30 cellular contexts compared by ENCODE assay signal in the genomic region with DNA sequence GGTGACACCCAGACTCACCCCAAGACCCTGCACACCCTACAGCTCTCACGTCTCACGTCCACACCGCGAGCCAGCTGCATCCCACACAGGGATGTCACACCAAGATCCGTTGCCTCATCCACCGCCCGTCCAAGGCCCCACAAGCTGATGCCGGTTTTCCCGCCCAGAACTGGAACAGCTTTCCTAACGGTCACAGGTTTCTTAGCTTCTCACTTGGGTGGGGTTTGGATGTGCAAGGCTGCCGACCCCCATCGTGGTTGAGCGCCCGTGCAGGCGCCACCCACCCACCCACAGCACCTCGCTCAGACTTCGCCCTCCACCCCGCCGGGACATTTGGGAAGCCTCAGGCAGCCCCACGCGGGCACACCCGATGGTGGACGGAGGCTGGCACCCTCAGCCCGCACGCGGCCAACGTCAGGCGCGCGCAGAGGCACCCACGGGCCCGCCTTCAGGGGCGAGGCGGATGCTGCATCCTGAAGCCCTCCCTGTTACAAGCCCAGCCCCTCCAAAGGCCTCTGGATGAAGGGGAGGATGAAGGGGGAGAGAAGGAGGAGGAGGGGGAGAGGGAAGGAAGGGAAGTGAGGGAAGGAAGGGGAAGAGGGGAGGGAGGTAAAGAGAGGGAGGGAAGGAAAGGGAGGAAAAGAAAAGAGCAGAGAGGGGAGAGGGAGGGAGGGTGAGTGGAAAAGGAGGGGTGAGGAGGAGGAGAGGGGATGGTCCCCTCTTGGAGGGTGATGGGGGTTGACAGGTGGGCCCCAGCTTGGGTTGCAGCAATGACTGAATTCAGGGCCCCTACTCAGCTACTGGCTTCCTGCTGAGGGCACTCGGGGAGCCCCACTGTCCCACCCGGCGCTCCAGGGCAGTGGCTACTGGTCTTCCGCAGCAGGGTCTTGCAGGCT. TPM values are rescaled to one million over a fixed set of nuclear protein-coding genes. Genes with fewer than 3 reads are reported as not detected.
DNase-seq lines count a peak whose midpoint lies in the region; ATAC-seq and TF ChIP-seq lines count a peak whose summit lies in the region.
"Had no signal": no experiment of that assay in that cellular context is flagged by ENCODE, and none has a peak within 500 bp of the region (broad histone marks: within the 10 kb centered on the region; RNA-seq: fewer than 3 reads in every experiment).

No MANE protein-coding gene starts in this region.

- DNase-seq in DMS 273 (lab: John Stamatoyannopoulos, UW; ENCODE audit: unreplicated experiment) (peak; percentile 51), DMS 273 treated with DMSO at 0.1 percent for 48 hours (lab: John Stamatoyannopoulos, UW) (no peak), H9 (no peak), Panc1 (ENCODE audit: low read depth, low spot score) (no peak), coronary artery (ENCODE audit: low spot score) (no peak), nephron progenitor cell (no peak)
- no peak for DNase-seq in activated CD4-positive, alpha-beta T cell treated with anti-CD3 and anti-CD28 coated beads, Interleukin-2, amount 50 U/mL, for 4 hours
- DNase-seq: activated CD4-positive, alpha-beta memory T cell treated with anti-CD3 and anti-CD28 coated beads, Interleukin-2, amount 10 ng/mL, durations not matched to agents 7 days and 5 days; activated T-cell treated with anti-CD3 and anti-CD28 coated beads for 4 hours; aorta; Calu3; CD4-positive, CD25-positive, alpha-beta regulatory T cell; hypothalamus; left colon; NCI-H82; small intestine; stimulated activated naive CD4-positive, alpha-beta T cell treated with Interleukin-2 at 50 U/mL for 16 hours; T-helper 1 cell; testis had no signal

- peaks cover 0 to 7% (median 0%) of the 10 kb centered on the region in 3 experiments; a peak in 3 of 7 replicates for H3K36me3 Mint-ChIP-seq in H9 (ENCODE audit: insufficient read depth in 1 of 3, low read depth in 3 of 3)
- H3K36me3 Mint-ChIP-seq in nephron progenitor cell (ENCODE audit: low read depth), result peaks cover 9% of the 10 kb centered on the region
- H3K36me3 Mint-ChIP-seq: CD4-positive, CD25-positive, alpha-beta regulatory T cell had no signal

- H3K9me3 Mint-ChIP-seq in H9 (peaks cover 13 to 28% of the 10 kb centered on the region in 2 experiments), nephron progenitor cell (peaks cover 27% of the 10 kb centered on the region)

- no peak overlapping the region for H3T11ph ChIP-seq in H9 (ENCODE audit: low read length)

- H3K4me1 ChIP-seq in H9 (ENCODE audit: insufficient read depth, low read length) (0 out of 2 replicates have a peak, but pooled peaks cover 4% of the 10 kb centered on the region), Panc1 (ENCODE audit: control insufficient read depth, insufficient read depth, low read length) (peaks cover 18% of the 10 kb centered on the region)
- H3K4me1 ChIP-seq: parathyroid adenoma, testis had no signal

- no peak overlapping the region for H3K23ac ChIP-seq in H9 (ENCODE audit: insufficient read length, low read depth, low read length)

- no peaks in the 10 kb centered on the region for H3K9me2 ChIP-seq in neural cell (ENCODE audit: insufficient read depth, low read length)

- H3K27ac ChIP-seq in H9 (ENCODE audit: insufficient read length, low read depth, low read length), result no peak overlapping the region
- peak overlapping the region; percentile 69; the same call in 1 of the 2 replicates for H3K27ac ChIP-seq in Panc1 (ENCODE audit: low read length)
- no peak overlapping the region for H3K27ac ChIP-seq in neural cell (ENCODE audit: low read length)
- no peak overlapping the region for H3K27ac ChIP-seq in coronary artery
- H3K27ac ChIP-seq: 22Rv1, HL-60, parathyroid adenoma, testis had no signal

- POLR2A ChIA-PET in Panc1 (lab: Charles Lee), result interaction anchor here (0.6 kb wide), 1 partner anchor 65 kb away, joined by 5 read pairs; no protein-coding TSS in a partner anchor

- no peaks in the 10 kb centered on the region for H3K79me1 ChIP-seq in H9 (ENCODE audit: insufficient read depth, low read depth, low read length, poor library complexity, severe bottlenecking)

- H2BK12ac ChIP-seq in H9 (ENCODE audit: insufficient read length, low read depth, low read length), result no peak overlapping the region

- no peak overlapping the region for H4K91ac ChIP-seq in H9 (ENCODE audit: insufficient read length, low read depth, low read length)

- peak overlapping the region in 1 of 2 experiments; percentile 53; a peak in 1 of 5 replicates for H3K4me3 Mint-ChIP-seq in H9
- H3K4me3 Mint-ChIP-seq in nephron progenitor cell, result no peak overlapping the region
- H3K4me3 Mint-ChIP-seq: activated CD4-positive, alpha-beta memory T cell treated with anti-CD3 and anti-CD28 coated beads, Interleukin-2, amount 10 ng/mL, durations not matched to agents 7 days and 5 days; activated naive CD8-positive, alpha-beta T cell; memory B cell; neural crest cell had no signal

- H3K9ac ChIP-seq in H9 (ENCODE audit: extremely low read depth, insufficient read length, low read length) (no peak overlapping the region), neural cell (ENCODE audit: low read length) (no peak overlapping the region)
- H3K9ac ChIP-seq: parathyroid adenoma had no signal

- no peak overlapping the region for H3K14ac ChIP-seq in H9 (ENCODE audit: insufficient read depth, low read length)

- H2BK20ac ChIP-seq in H9 (ENCODE audit: low read depth, low read length, poor library complexity, severe bottlenecking), result no peak overlapping the region

- no peaks in the 10 kb centered on the region for H3K23me2 ChIP-seq in H9 (ENCODE audit: insufficient read length, low read depth, low read length, poor library complexity, severe bottlenecking)

- H3K4me1 Mint-ChIP-seq in H9 (peaks cover 0 to 40% of the 10 kb centered on the region in 2 experiments; a peak in 3 of 4 replicates), nephron progenitor cell (no peaks in the 10 kb centered on the region)
- H3K4me1 Mint-ChIP-seq: activated CD4-positive, alpha-beta memory T cell treated with anti-CD3 and anti-CD28 coated beads, Interleukin-2, amount 10 ng/mL, durations not matched to agents 7 days and 5 days; neural crest cell had no signal

- no peak overlapping the region for H4K5ac ChIP-seq in H9 (ENCODE audit: insufficient read length, low read depth, low read length)

- H3K27ac Mint-ChIP-seq in H9 (no peak overlapping the region), nephron progenitor cell (no peak overlapping the region)
- H3K27ac Mint-ChIP-seq: activated CD4-positive, alpha-beta memory T cell treated with anti-CD3 and anti-CD28 coated beads, Interleukin-2, amount 10 ng/mL, durations not matched to agents 7 days and 5 days; activated naive CD8-positive, alpha-beta T cell; memory B cell had no signal

- H4K8ac ChIP-seq in H9 (replicated peaks; ENCODE audit: insufficient read length, low read depth, low read length), result no peak overlapping the region

- ATAC-seq in Panc1, result peak; percentile 10; the same call in 1 of the 2 replicates
- ATAC-seq: left colon had no signal

- intact Hi-C loops in Panc1 (cut with micrococcal nuclease; ENCODE audit: unreplicated experiment), result no loop called here

- no peak overlapping the region for H3K4me2 ChIP-seq in H9 (ENCODE audit: insufficient read depth, insufficient read length, low read length)
- H3K4me2 ChIP-seq in neural cell (ENCODE audit: low read length), result no peak overlapping the region

- H3K56ac ChIP-seq in H9 (ENCODE audit: insufficient read length, low read depth, low read length), result no peak overlapping the region

- TF ChIP-seq RAD21 in neural cell (conservative IDR thresholded peaks at IDR 0.05), result no peak

- CTCF ChIA-PET in Panc1 (lab: Charles Lee), result no interaction called here

- peaks cover 7% of the 10 kb centered on the region for H3K9me3 ChIP-seq in H9 (ENCODE audit: control insufficient read depth, low read depth, low read length)
- H3K9me3 ChIP-seq in Panc1 (ENCODE audit: control insufficient read depth, insufficient read depth, low read depth, low read length), result no peaks in the 10 kb centered on the region
- peaks cover 6% of the 10 kb centered on the region for H3K9me3 ChIP-seq in neural cell (ENCODE audit: low read length)
- H3K9me3 ChIP-seq: testis had no signal

- no TSS peak for BruUV-seq in Panc1 (replicated peaks; lab: Mats Ljungman, UMichigan)

- no peak overlapping the region for H2AK5ac ChIP-seq in H9 (ENCODE audit: insufficient read length, low read length)

- no CpG with 5 or more reads among the region's 38 CpGs for WGBS in H9 (ENCODE audit: extremely low coverage, insufficient read length, low lambda C conversion rate)

- no peak for TF ChIP-seq EP300 in neural cell (conservative IDR thresholded peaks at IDR 0.05; ENCODE audit: poor library complexity, severe bottlenecking)

- H4K20me1 ChIP-seq in H9 (ENCODE audit: control insufficient read depth, insufficient read depth, insufficient read length), result peaks cover 4% of the 10 kb centered on the region
- H4K20me1 ChIP-seq in neural cell (ENCODE audit: insufficient read depth), result no peaks in the 10 kb centered on the region

- in situ Hi-C loops in Panc1 (cut with HindIII; ENCODE audit: low pct_unique_long_range_greater_than_20kb, low sequenced_read_pairs), result no loop called here

- no peak overlapping the region for H2BK120ac ChIP-seq in H9 (ENCODE audit: low read depth, low read length, poor library complexity, severe bottlenecking)

- peaks cover 99% of the 10 kb centered on the region for H3K27me3 Mint-ChIP-seq in H9 (ENCODE audit: low read depth)
- peaks cover 100% of the 10 kb centered on the region for H3K27me3 Mint-ChIP-seq in nephron progenitor cell (ENCODE audit: low read depth, poor library complexity)

- no peak overlapping the region for H3K4me3 ChIP-seq in Panc1 (ENCODE audit: low read depth in 2 of 2, low read length in 2 of 2)
- peak overlapping the region; percentile 10 for H3K4me3 ChIP-seq in neural cell (ENCODE audit: low read length)
- H3K4me3 ChIP-seq in coronary artery, result no peak overlapping the region
- H3K4me3 ChIP-seq: testis had no signal

- TF ChIP-seq CTCF in H9 (conservative IDR thresholded peaks at IDR 0.05), result no peak
- TF ChIP-seq CTCF in Panc1 (IDR thresholded peaks at IDR 0.05), result no peak
- TF ChIP-seq CTCF in neural cell (IDR thresholded peaks at IDR 0.05; ENCODE audit: poor library complexity, severe bottlenecking), result no peak
- TF ChIP-seq CTCF in coronary artery (IDR thresholded peaks at IDR 0.05), result no peak
- TF ChIP-seq CTCF in nephron progenitor cell (IDR thresholded peaks at IDR 0.05), result no peak

- no peaks in the 10 kb centered on the region for H3F3A ChIP-seq in neural cell (ENCODE audit: insufficient read depth, low read length, poor library complexity, severe bottlenecking)

- H2BK5ac ChIP-seq in H9 (ENCODE audit: insufficient read length, low read length), result no peak overlapping the region

- H3K79me2 ChIP-seq in H9 (ENCODE audit: insufficient read depth, low read length), result no peaks in the 10 kb centered on the region
- H3K79me2 ChIP-seq in neural cell (replicated peaks; ENCODE audit: insufficient read depth, low read length), result no peaks in the 10 kb centered on the region
- H3K79me2 ChIP-seq: parathyroid adenoma had no signal

- H3K36me3 ChIP-seq in Panc1 (ENCODE audit: control insufficient read depth, insufficient read depth, low read length) (no peaks in the 10 kb centered on the region), neural cell (ENCODE audit: insufficient read depth, low read length) (no peaks in the 10 kb centered on the region)

- H2AFZ ChIP-seq in H9 (ENCODE audit: low read length), result no peak overlapping the region
- no peak overlapping the region for H2AFZ ChIP-seq in neural cell (ENCODE audit: low read depth, low read length)
- H2AFZ ChIP-seq: parathyroid adenoma had no signal

- H3K4ac ChIP-seq in H9 (ENCODE audit: low read depth, low read length), result no peak overlapping the region

- no peak overlapping the region for H2BK15ac ChIP-seq in H9 (ENCODE audit: low read depth, low read length)

- H3K18ac ChIP-seq in H9 (ENCODE audit: insufficient read length, low read depth, low read length), result peak overlapping the region; percentile 66

- H3K27me3 ChIP-seq in H9 (ENCODE audit: insufficient read depth, low read length) (peaks cover 68% of the 10 kb centered on the region), Panc1 (ENCODE audit: control insufficient read depth, insufficient read depth, low read length) (no peaks in the 10 kb centered on the region), neural cell (ENCODE audit: insufficient read depth, low read depth, low read length) (peaks cover 100% of the 10 kb centered on the region)
- H3K27me3 ChIP-seq: testis had no signal

RNA-seq across cellular contexts. Expression of gene ONECUT3, which starts 12.8 kb away (rescaled TPM):
- 0.04 and 0.07 TPM in 2 replicates for total RNA-seq in H9 (2021)
- 16.5 TPM for total RNA-seq in Panc1 (2021; ENCODE audit: unreplicated experiment)
- 22.2 TPM for polyA plus RNA-seq in Panc1 (2012; ENCODE audit: insufficient read length)
- 0.45 and 1.6 TPM in 2 replicates for polyA plus RNA-seq in neural cell
- polyA minus RNA-seq in neural cell, result 1.2 TPM in 2 replicates
- total RNA-seq: activated CD4-positive, alpha-beta memory T cell treated with anti-CD3 and anti-CD28 coated beads, Interleukin-2, amount 10 ng/mL, durations not matched to agents 7 days and 5 days; aorta; CD4-positive, CD25-positive, alpha-beta regulatory T cell; epithelial cell of proximal tubule; left colon; NCI-H460; SK-MEL-5; ureter had no signal
- polyA plus RNA-seq: CD4-positive, CD25-positive, alpha-beta regulatory T cell had no signal

RNA-seq across cellular contexts. Expression of gene ATP8B3, which starts 45.9 kb away (rescaled TPM):
- 8.7 and 9.6 TPM in 2 replicates for total RNA-seq in H9 (2021)
- total RNA-seq in Panc1 (2021; ENCODE audit: unreplicated experiment), result 67.7 TPM
- 30.0 TPM for polyA plus RNA-seq in Panc1 (2012; ENCODE audit: insufficient read length)
- polyA plus RNA-seq in neural cell, result 0.74 and 1.5 TPM in 2 replicates
- polyA minus RNA-seq in neural cell, result not detected in 2 replicates

Comparison
In these comparisons a context has a peak if more than half of its experiments do, and no peak if none do; other contexts are left out.
1. RNA of gene ONECUT3, which starts 12.8 kb away (total RNA-seq): 16.5 TPM in Panc1 (single experiment); 0.04 to 0.07 TPM in H9; every median in the first group is over 10 times any median in the second.